8 cellular contexts compared by ENCODE assay signal in the genomic region with DNA sequence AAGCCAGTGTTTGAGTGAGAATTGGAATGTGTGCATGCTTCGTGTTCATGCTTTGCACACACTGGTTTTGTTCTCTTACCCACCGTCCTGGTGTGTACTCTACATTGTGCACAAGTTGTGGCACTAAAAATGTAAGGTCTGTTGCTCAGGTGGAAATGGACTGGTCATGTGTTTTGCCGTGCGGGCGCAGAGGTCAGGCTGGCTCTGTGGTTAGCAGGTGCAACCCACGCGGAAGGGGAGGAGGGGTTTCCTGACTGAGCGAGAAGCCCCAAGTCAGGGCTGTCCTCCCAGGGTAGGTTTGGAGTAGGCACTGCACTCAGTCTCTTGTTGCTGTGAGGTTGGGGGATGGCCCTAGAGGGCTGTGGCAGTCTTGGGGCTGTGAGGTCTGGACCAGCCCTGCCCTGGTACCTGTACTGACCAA.
A peak's percentile ranks its signal among the peaks of the same experiment; 100 is the strongest.
DNase-seq lines count a peak whose midpoint lies in the region; ATAC-seq lines count a peak whose summit lies in the region.

No MANE protein-coding gene starts in this region.

- intact Hi-C loops in activated T-helper 2 cell treated with anti-CD3 and anti-CD28 coated beads, Interferon-gamma antibody, Interleukin-2, Interleukin-4, amounts not matched to agents 10 μg/mL and 5 μg/mL and 100 μg/mL, durations not matched to agents 14 hours and 24 hours and 36 hours (cut with micrococcal nuclease) = no loop called here

- H3K4me1 Mint-ChIP-seq in activated T-helper 2 cell treated with anti-CD3 and anti-CD28 coated beads, Interferon-gamma antibody, Interleukin-2, Interleukin-4, amounts not matched to agents 10 μg/mL and 5 μg/mL and 100 μg/mL, durations not matched to agents 14 hours and 24 hours and 36 hours (ENCODE audit: low read depth) = peaks cover 29% of the 10 kb centered on the region

- no peaks in the 10 kb centered on the region for H3K27me3 Mint-ChIP-seq in activated T-helper 2 cell treated with anti-CD3 and anti-CD28 coated beads, Interferon-gamma antibody, Interleukin-2, Interleukin-4, amounts not matched to agents 10 μg/mL and 5 μg/mL and 100 μg/mL, durations not matched to agents 14 hours and 24 hours and 36 hours (ENCODE audit: low read depth)

- peak overlapping the region; percentile 15 for H3K4me3 Mint-ChIP-seq in activated T-helper 2 cell treated with anti-CD3 and anti-CD28 coated beads, Interferon-gamma antibody, Interleukin-2, Interleukin-4, amounts not matched to agents 10 μg/mL and 5 μg/mL and 100 μg/mL, durations not matched to agents 14 hours and 24 hours and 36 hours (ENCODE audit: low read depth)

- ATAC-seq in GM19023 (IDR thresholded peaks at IDR 0.05; ENCODE audit: unreplicated experiment) (peak; percentile 75), HG03095 (IDR thresholded peaks at IDR 0.05; ENCODE audit: unreplicated experiment) (peak; percentile 72)

- H3K27ac Mint-ChIP-seq in activated T-helper 2 cell treated with anti-CD3 and anti-CD28 coated beads, Interferon-gamma antibody, Interleukin-2, Interleukin-4, amounts not matched to agents 10 μg/mL and 5 μg/mL and 100 μg/mL, durations not matched to agents 14 hours and 24 hours and 36 hours = peak overlapping the region; percentile 31

- peaks cover 30% of the 10 kb centered on the region for H3K9me3 Mint-ChIP-seq in activated T-helper 2 cell treated with anti-CD3 and anti-CD28 coated beads, Interferon-gamma antibody, Interleukin-2, Interleukin-4, amounts not matched to agents 10 μg/mL and 5 μg/mL and 100 μg/mL, durations not matched to agents 14 hours and 24 hours and 36 hours

- DNase-seq in activated T-helper 2 cell treated with anti-CD3 and anti-CD28 coated beads, Interferon-gamma antibody, Interleukin-2, Interleukin-4, amounts not matched to agents 10 μg/mL and 5 μg/mL and 100 μg/mL, durations not matched to agents 14 hours and 24 hours and 36 hours (ENCODE audit: low spot score) = no peak
- DNase-seq in stimulated activated CD4-positive, alpha-beta T cell treated with anti-CD3 and anti-CD28 coated beads, Interleukin-2, amount 100 ng/mL, for 24 hours = peak; percentile 35 to 50
- no peak for DNase-seq in iPS-NIHi11 (ENCODE audit: low spot score)
- no peak for DNase-seq in SKM-1 treated with dmso at 0.1 percent for 144 hours (lab: John Stamatoyannopoulos, UW; ENCODE audit: unreplicated experiment)
- DNase-seq in NCI-H2107 (lab: John Stamatoyannopoulos, UW) = no peak
- no peak for DNase-seq in HK-2 (ENCODE audit: unreplicated experiment)

- H3K36me3 Mint-ChIP-seq in activated T-helper 2 cell treated with anti-CD3 and anti-CD28 coated beads, Interferon-gamma antibody, Interleukin-2, Interleukin-4, amounts not matched to agents 10 μg/mL and 5 μg/mL and 100 μg/mL, durations not matched to agents 14 hours and 24 hours and 36 hours (ENCODE audit: low read depth) = peaks cover 51% of the 10 kb centered on the region

Comparison
In these comparisons a context has a peak if more than half of its experiments do, and no peak if none do; other contexts are left out.
1. DNase-seq: peak in stimulated activated CD4-positive, alpha-beta T cell treated with anti-CD3 and anti-CD28 coated beads, Interleukin-2, amount 100 ng/mL, for 24 hours (2 of 2); none in activated T-helper 2 cell treated with anti-CD3 and anti-CD28 coated beads, Interferon-gamma antibody, Interleukin-2, Interleukin-4, amounts not matched to agents 10 μg/mL and 5 μg/mL and 100 μg/mL, durations not matched to agents 14 hours and 24 hours and 36 hours (single experiment), iPS-NIHi11 (single experiment), SKM-1 treated with dmso at 0.1 percent for 144 hours (single experiment), NCI-H2107 (single experiment) and HK-2 (single experiment).